In genomic region chr17:1627987-1628855, GRCh38 we compare ENCODE assay signal across 1 cellular context.
TF ChIP-seq lines count a peak whose summit lies in the region.

SLC43A2 (minus strand) TSS chr17:1628834; CDS start chr17:1627874, 960 bp downstream.

TF ChIP-seq in HepG2, 621 proteins besides CTCF, POLR2A, EP300 and RAD21 (continued from another document and continues in another):
- TF ChIP-seq SOX13 (IDR thresholded peaks at IDR 0.05) (no peak), SOX13 (CRISPR knock-in tag; conservative IDR thresholded peaks at IDR 0.05 in 1 of 2, IDR thresholded peaks at IDR 0.05 in 1 of 2) (no peak), AKNA (CRISPR knock-in tag; IDR thresholded peaks at IDR 0.05; ENCODE audit: borderline replicate concordance) (no peak), IRX3 (CRISPR knock-in tag; IDR thresholded peaks at IDR 0.05; ENCODE audit: borderline replicate concordance, low read depth) (no peak), ZNF704 (CRISPR knock-in tag; IDR thresholded peaks at IDR 0.05; ENCODE audit: borderline replicate concordance) (no peak), NFATC3 (CRISPR knock-in tag; IDR thresholded peaks at IDR 0.05) (0 out of 2 replicates have a peak, but pooled peaks have one; percentile 24), ZNF678 (CRISPR knock-in tag; IDR thresholded peaks at IDR 0.05) (no peak), ZNF430 (CRISPR knock-in tag; IDR thresholded peaks at IDR 0.05) (no peak; the same call in 1 of the 2 replicates), PLSCR1 (CRISPR knock-in tag; IDR thresholded peaks at IDR 0.05; ENCODE audit: borderline replicate concordance) (0 out of 2 replicates have a peak, but pooled peaks have one; percentile 63), BORCS8-MEF2B (CRISPR knock-in tag; IDR thresholded peaks at IDR 0.05) (no peak), SRY (CRISPR knock-in tag; IDR thresholded peaks at IDR 0.05) (no peak; the same call in 1 of the 2 replicates), ZNF782 (CRISPR knock-in tag; IDR thresholded peaks at IDR 0.05; ENCODE audit: borderline replicate concordance) (no peak), MXD1 (CRISPR knock-in tag; IDR thresholded peaks at IDR 0.05) (peak; percentile 96), ADNP (CRISPR knock-in tag; IDR thresholded peaks at IDR 0.05) (no peak), SNRNP70 (IDR thresholded peaks at IDR 0.05; ENCODE audit: low read depth, low read length) (no peak), SAFB2 (CRISPR knock-in tag; IDR thresholded peaks at IDR 0.05; ENCODE audit: borderline replicate concordance, low read depth) (no peak), SALL2 (CRISPR knock-in tag; IDR thresholded peaks at IDR 0.05) (no peak), ATF1 (CRISPR knock-in tag; IDR thresholded peaks at IDR 0.05) (no peak), POLR2G (IDR thresholded peaks at IDR 0.05; ENCODE audit: low read depth, low read length) (no peak), HDAC1 (CRISPR knock-in tag; IDR thresholded peaks at IDR 0.05) (no peak), PRPF4 (IDR thresholded peaks at IDR 0.05; ENCODE audit: low read depth, low read length, poor library complexity, severe bottlenecking) (no peak), MIXL1 (CRISPR knock-in tag; IDR thresholded peaks at IDR 0.05) (no peak), ATAD3A (CRISPR knock-in tag; IDR thresholded peaks at IDR 0.05) (no peak), MLLT10 (CRISPR knock-in tag; IDR thresholded peaks at IDR 0.05) (no peak), ZNF30 (CRISPR knock-in tag; IDR thresholded peaks at IDR 0.05) (no peak), ZFP82 (CRISPR knock-in tag; IDR thresholded peaks at IDR 0.05; ENCODE audit: borderline replicate concordance) (no peak), ZBTB14 (CRISPR knock-in tag; IDR thresholded peaks at IDR 0.05) (no peak), ZNF703 (CRISPR knock-in tag; IDR thresholded peaks at IDR 0.05; ENCODE audit: borderline replicate concordance) (0 out of 2 replicates have a peak, but pooled peaks have one; percentile 22), MAFK (conservative IDR thresholded peaks at IDR 0.05 in 1 of 2, IDR thresholded peaks at IDR 0.05 in 1 of 2; ENCODE audit: low read length in 2 of 2) (no peak), SYNCRIP (IDR thresholded peaks at IDR 0.05; ENCODE audit: insufficient read depth, low read depth, low read length) (no peak), NCOA2 (CRISPR knock-in tag; IDR thresholded peaks at IDR 0.05) (no peak; the same call in 1 of the 2 replicates), ESRRA (CRISPR knock-in tag; IDR thresholded peaks at IDR 0.05; ENCODE audit: low read depth) (no peak), MED13 (CRISPR knock-in tag; IDR thresholded peaks at IDR 0.05) (peak; percentile 16; the same call in 1 of the 2 replicates), SMARCC2 (IDR thresholded peaks at IDR 0.05) (no peak), ZNF503 (CRISPR knock-in tag; IDR thresholded peaks at IDR 0.05) (no peak), ZNF619 (CRISPR knock-in tag; IDR thresholded peaks at IDR 0.05) (no peak), SPEN (CRISPR knock-in tag; IDR thresholded peaks at IDR 0.05; ENCODE audit: low read depth) (0 out of 2 replicates have a peak, but pooled peaks have one; percentile 42), CERS6 (CRISPR knock-in tag; IDR thresholded peaks at IDR 0.05) (no peak), NR2F1 (CRISPR knock-in tag; IDR thresholded peaks at IDR 0.05) (no peak), ZNF589 (CRISPR knock-in tag; conservative IDR thresholded peaks at IDR 0.05) (0 out of 2 replicates have a peak, but pooled peaks have one; percentile 12), HOMEZ (CRISPR knock-in tag; IDR thresholded peaks at IDR 0.05; ENCODE audit: low read depth) (no peak), MXI1 (IDR thresholded peaks at IDR 0.05; ENCODE audit: borderline replicate concordance, low read depth, low read length) (peak; percentile 45; the same call in 1 of the 3 replicates), JUNB (CRISPR knock-in tag; IDR thresholded peaks at IDR 0.05; ENCODE audit: borderline replicate concordance) (no peak), POGK (CRISPR knock-in tag; conservative IDR thresholded peaks at IDR 0.05) (peak; percentile 46), HNRNPLL (IDR thresholded peaks at IDR 0.05; ENCODE audit: low read depth, low read length, poor library complexity, severe bottlenecking) (peak; percentile 20), TBP (CRISPR knock-in tag; IDR thresholded peaks at IDR 0.05) (no peak), ZNF317 (CRISPR knock-in tag; IDR thresholded peaks at IDR 0.05) (no peak), ZUFSP (CRISPR knock-in tag; IDR thresholded peaks at IDR 0.05; ENCODE audit: borderline replicate concordance) (no peak), MYPOP (CRISPR knock-in tag; IDR thresholded peaks at IDR 0.05) (no peak), SKI (IDR thresholded peaks at IDR 0.05; ENCODE audit: partially characterized antibody) (no peak), ZNF333 (CRISPR knock-in tag; IDR thresholded peaks at IDR 0.05; ENCODE audit: borderline replicate concordance) (0 out of 2 replicates have a peak, but pooled peaks have one; percentile 36)
